In the genomic region with DNA sequence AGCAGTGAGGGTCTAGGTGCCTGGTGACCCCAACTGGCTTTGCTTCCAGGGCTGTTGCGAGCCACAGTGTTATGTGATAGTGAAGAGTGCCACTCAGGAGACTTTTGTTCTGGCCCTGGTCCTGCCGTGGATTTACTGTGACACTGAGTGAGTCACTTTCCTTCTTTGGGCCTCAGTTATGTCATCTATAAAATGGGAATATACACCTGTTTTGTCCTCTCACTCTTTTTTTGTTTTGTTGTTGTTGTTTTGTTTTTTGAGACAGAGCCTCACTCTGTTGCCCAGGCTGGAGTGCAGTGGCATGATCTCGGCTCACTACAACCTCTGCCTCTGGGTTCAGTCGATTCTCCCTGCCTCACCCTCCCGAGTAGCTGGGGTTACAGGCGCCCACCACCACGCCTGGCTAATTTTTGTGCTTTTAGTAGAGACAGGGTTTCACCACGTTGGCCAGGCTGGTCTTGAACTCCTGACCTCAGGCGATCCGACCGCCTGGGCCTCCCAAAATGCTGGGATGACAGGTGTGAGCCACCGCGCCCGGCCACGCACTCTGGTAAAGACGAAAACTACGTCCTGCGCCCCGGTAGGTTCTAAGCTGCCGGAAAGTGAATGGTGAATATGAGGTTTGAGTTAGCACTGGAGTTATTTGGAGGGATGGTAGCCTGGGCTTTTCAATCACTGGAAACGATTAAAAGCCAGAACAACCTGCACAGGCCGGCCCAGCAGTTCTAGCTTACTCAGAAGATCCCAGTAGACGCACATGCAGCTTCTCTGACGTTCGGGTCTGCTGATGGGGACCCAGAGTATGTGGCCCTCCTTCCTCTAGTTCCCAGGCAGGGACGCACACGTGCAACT, we compare ENCODE assay signal across 8 cellular contexts. TPM values are rescaled to one million over a fixed set of nuclear protein-coding genes. Genes with fewer than 3 reads are reported as not detected.
A peak's percentile ranks its signal among the peaks of the same experiment; 100 is the strongest.
DNase-seq lines count a peak whose midpoint lies in the region; ATAC-seq and TF ChIP-seq lines count a peak whose summit lies in the region.
"Had no signal": no experiment of that assay in that cellular context is flagged by ENCODE, and none has a peak within 500 bp of the region (broad histone marks: within the 10 kb centered on the region; RNA-seq: fewer than 3 reads in every experiment).

No MANE protein-coding gene starts in this region.

- H2AFZ ChIP-seq in KMS-11 (ENCODE audit: low read depth), result peak overlapping the region; percentile 93; the same call in 1 of the 2 replicates

- H3K36me3 ChIP-seq in KMS-11 (ENCODE audit: insufficient read depth) (no peaks in the 10 kb centered on the region; the same call in 1 of the 2 replicates), mucosa of stomach (ENCODE audit: control insufficient read depth, insufficient read depth, low read length) (no peaks in the 10 kb centered on the region)

- no peak for TF ChIP-seq CTCF in KMS-11 (conservative IDR thresholded peaks at IDR 0.05; ENCODE audit: low read depth, low read length)

- H3K4me2 ChIP-seq in KMS-11, result peak overlapping the region; percentile 85; the same call in 1 of the 2 replicates

- no peak overlapping the region for H3K9ac ChIP-seq in KMS-11
- peak overlapping the region; percentile 56 for H3K9ac ChIP-seq in mucosa of stomach (ENCODE audit: low read length)

- no peaks in the 10 kb centered on the region for H3K79me2 ChIP-seq in KMS-11 (ENCODE audit: insufficient read depth, low read depth)

- H3K27me3 ChIP-seq in KMS-11 (ENCODE audit: insufficient read depth, low read depth) (no peaks in the 10 kb centered on the region), mucosa of stomach (ENCODE audit: control insufficient read depth, insufficient read depth, low read length) (no peaks in the 10 kb centered on the region)
- H3K27me3 ChIP-seq: right lobe of liver had no signal

- no peaks in the 10 kb centered on the region for H4K20me1 ChIP-seq in KMS-11 (ENCODE audit: insufficient read depth)

- no peak for ATAC-seq in HG02588 (IDR thresholded peaks at IDR 0.05; ENCODE audit: unreplicated experiment)
- no peak for ATAC-seq in HG02852 (IDR thresholded peaks at IDR 0.05; ENCODE audit: unreplicated experiment)

- DNase-seq in caudate nucleus (lab: John Stamatoyannopoulos, UW), result peak in 1 of 61 donors; percentile 66
- DNase-seq in NCI-H2107 treated with DMSO at 0.1 percent for 48 hours (lab: John Stamatoyannopoulos, UW; ENCODE audit: unreplicated experiment), result no peak

- H3K4me1 ChIP-seq in KMS-11 (ENCODE audit: low read depth, poor library complexity, severe bottlenecking), result no peaks in the 10 kb centered on the region
- H3K4me1 ChIP-seq in mucosa of stomach (ENCODE audit: control insufficient read depth, insufficient read depth, low read length), result peaks cover 55% of the 10 kb centered on the region

- no peak overlapping the region for H3K4me3 ChIP-seq in KMS-11 (IDR thresholded peaks at IDR 0.05; ENCODE audit: insufficient read depth, low read depth, low read length)
- H3K4me3 ChIP-seq in mucosa of stomach (ENCODE audit: low read length), result no peak overlapping the region

- no peaks in the 10 kb centered on the region for H3K9me3 ChIP-seq in mucosa of stomach (ENCODE audit: control insufficient read depth, low read length)
- H3K9me3 ChIP-seq: right lobe of liver had no signal

- H3K27ac ChIP-seq in KMS-11 (no peak overlapping the region), caudate nucleus (ENCODE audit: low read depth, low read length) (peak overlapping the region; percentile 91), temporal lobe (ENCODE audit: low read depth, low read length) (peak overlapping the region; percentile 96)
- H3K27ac ChIP-seq: right lobe of liver had no signal

RNA-seq across cellular contexts. Expression of a gene that starts 46.6 kb away (rescaled TPM):
- 10.3 TPM for total RNA-seq in temporal lobe
